ENCODE assay signal across 24 cellular contexts in genomic region chr13:51816604-51817254, GRCh38. TPM values are rescaled to one million over a fixed set of nuclear protein-coding genes. Genes with fewer than 3 reads are reported as not detected.
DNase-seq lines count a peak whose midpoint lies in the region; ATAC-seq, FAIRE-seq and TF ChIP-seq lines count a peak whose summit lies in the region.
"Had no signal": no experiment of that assay in that cellular context is flagged by ENCODE, and none has a peak within 500 bp of the region (broad histone marks: within the 10 kb centered on the region; RNA-seq: fewer than 3 reads in every experiment).

No MANE protein-coding gene starts in this region.

- peaks cover 0 to 33% (median 12%) of the 10 kb centered on the region in 3 experiments for H3K36me3 ChIP-seq in naive thymus-derived CD4-positive, alpha-beta T cell (ENCODE audit: control insufficient read depth in 2 of 3, insufficient read depth in 3 of 3, low read length in 3 of 3)
- H3K36me3 ChIP-seq: Peyer's patch, upper lobe of right lung had no signal

- H3K27me3 Mint-ChIP-seq in activated CD8-positive, alpha-beta T cell treated with anti-CD3 and anti-CD28 coated beads for 36 hours = no peaks in the 10 kb centered on the region
- no peaks in the 10 kb centered on the region for H3K27me3 Mint-ChIP-seq in activated CD8-positive, alpha-beta T cell treated with anti-CD3 and anti-CD28 coated beads, Interleukin-2, amount 10 ng/mL, durations not matched to agents 7 days and 5 days (ENCODE audit: low read depth)
- H3K27me3 Mint-ChIP-seq in T-cell = no peaks in the 10 kb centered on the region
- no peaks in the 10 kb centered on the region for H3K27me3 Mint-ChIP-seq in naive thymus-derived CD4-positive, alpha-beta T cell
- H3K27me3 Mint-ChIP-seq: IgD-negative memory B cell had no signal

- peaks cover 38 to 87% of the 10 kb centered on the region in 2 donors for H3K4me1 ChIP-seq in naive thymus-derived CD4-positive, alpha-beta T cell (ENCODE audit: control insufficient read depth in 2 of 2, insufficient read depth in 2 of 2, low read length in 2 of 2)
- H3K4me1 ChIP-seq: Caco-2 had no signal

- POLR2A ChIA-PET in activated CD8-positive, alpha-beta T cell treated with anti-CD3 and anti-CD28 coated beads for 36 hours (lab: Charles Lee) = interaction anchor here (0.6 kb wide), 1 partner anchor 924 kb away, joined by 3 read pairs; no protein-coding TSS in a partner anchor
- POLR2A ChIA-PET in activated CD8-positive, alpha-beta T cell treated with anti-CD3 and anti-CD28 coated beads, Interleukin-2, amount 10 ng/mL, durations not matched to agents 7 days and 5 days (lab: Charles Lee) = no interaction called here
- POLR2A ChIA-PET in T-cell (lab: Charles Lee) = interaction anchor here in 1 of 2 donors (1.3 kb wide), 1 partner anchor 9 kb away, joined by 5 read pairs; no protein-coding TSS in a partner anchor
- POLR2A ChIA-PET in naive thymus-derived CD4-positive, alpha-beta T cell (lab: Charles Lee) = interaction anchor here (1.8 to 13.1 kb wide), 5 partner anchors 8 to 364 kb away, joined by 6 to 324 read pairs (median 25); partner anchors contain the start of gene INTS6

- CTCF ChIA-PET in activated CD8-positive, alpha-beta T cell treated with anti-CD3 and anti-CD28 coated beads for 36 hours (lab: Charles Lee) = interaction anchor here (1.3 to 5.0 kb wide), 10 partner anchors 10 to 385 kb away, joined by 3 to 150 read pairs (median 21); partner anchors contain the start of genes NEK5 and TMEM272
- CTCF ChIA-PET in activated CD8-positive, alpha-beta T cell treated with anti-CD3 and anti-CD28 coated beads, Interleukin-2, amount 10 ng/mL, durations not matched to agents 7 days and 5 days (lab: Charles Lee) = interaction anchor here (1.3 to 5.0 kb wide), 12 partner anchors 9 to 310 kb away, joined by 3 to 251 read pairs (median 14); partner anchors contain the start of gene NEK5
- CTCF ChIA-PET in T-cell (lab: Charles Lee) = interaction anchor here (1.2 to 5.1 kb wide), 8 partner anchors 9 to 311 kb away, joined by 3 to 112 read pairs (median 31); no protein-coding TSS in a partner anchor
- CTCF ChIA-PET in naive thymus-derived CD4-positive, alpha-beta T cell (lab: Charles Lee) = interaction anchor here (1.2 to 5.0 kb wide), 8 partner anchors 11 to 311 kb away, joined by 3 to 192 read pairs (median 15); partner anchors contain the start of gene TMEM272

- TF ChIP-seq CTCF in activated CD8-positive, alpha-beta T cell treated with anti-CD3 and anti-CD28 coated beads for 36 hours (IDR thresholded peaks at IDR 0.05) = no peak

- DNase-seq in activated CD8-positive, alpha-beta T cell treated with anti-CD3 and anti-CD28 coated beads for 36 hours = no peak
- no peak for DNase-seq in activated CD8-positive, alpha-beta T cell treated with anti-CD3 and anti-CD28 coated beads, Interleukin-2, amount 10 ng/mL, durations not matched to agents 7 days and 5 days
- DNase-seq in ELR (ENCODE audit: low read depth) (peak; percentile 27), T-cell (no peak), NCI-H2196 (lab: John Stamatoyannopoulos, UW; ENCODE audit: unreplicated experiment) (no peak), H54 (ENCODE audit: insufficient read length, low spot score) (no peak)
- DNase-seq in naive thymus-derived CD4-positive, alpha-beta T cell = no peak
- DNase-seq: activated CD4-positive, alpha-beta T cell treated with anti-CD3 and anti-CD28 coated beads, Interleukin-2, amount 10 ng/mL, durations not matched to agents 24 days and 14 days; Caco-2; H9; MV-4-11; NCI-H2081 treated with DMSO at 0.1 percent for 48 hours; NCI-H774; Peyer's patch; retina; stimulated activated naive CD4-positive, alpha-beta T cell; upper lobe of right lung had no signal

- peak overlapping the region; percentile 85 for H3K27ac ChIP-seq in naive thymus-derived CD4-positive, alpha-beta T cell (ENCODE audit: low read depth, low read length)
- H3K27ac ChIP-seq: epithelial cell of prostate, Peyer's patch, upper lobe of right lung had no signal

- no peak for FAIRE-seq in H54 (lab: Jason Lieb, UNC)
- FAIRE-seq: frontal cortex, TTC549 had no signal

- no peaks in the 10 kb centered on the region for H3K9me3 ChIP-seq in naive thymus-derived CD4-positive, alpha-beta T cell (ENCODE audit: control insufficient read depth in 2 of 3, low read length in 3 of 3)
- H3K9me3 ChIP-seq: Caco-2, Peyer's patch, upper lobe of right lung had no signal

- H3K4me3 Mint-ChIP-seq in activated CD8-positive, alpha-beta T cell treated with anti-CD3 and anti-CD28 coated beads for 36 hours = no peak overlapping the region
- no peak overlapping the region for H3K4me3 Mint-ChIP-seq in activated CD8-positive, alpha-beta T cell treated with anti-CD3 and anti-CD28 coated beads, Interleukin-2, amount 10 ng/mL, durations not matched to agents 7 days and 5 days
- peak overlapping the region in 2 of 3 donors; percentile 0 to 45 for H3K4me3 Mint-ChIP-seq in T-cell
- peak overlapping the region in 8 of 10 donors; percentile 32 to 100 (median 68) for H3K4me3 Mint-ChIP-seq in naive thymus-derived CD4-positive, alpha-beta T cell
- H3K4me3 Mint-ChIP-seq: activated CD4-positive, alpha-beta T cell treated with anti-CD3 and anti-CD28 coated beads, Interleukin-2, amount 10 ng/mL, durations not matched to agents 24 days and 14 days; H9 had no signal

- intact Hi-C loops in activated CD8-positive, alpha-beta T cell treated with anti-CD3 and anti-CD28 coated beads for 36 hours (cut with micrococcal nuclease) = loop anchor here (5.0 kb wide), 1 partner anchor 311 kb away; the partner anchor contains the start of gene NEK5
- intact Hi-C loops in naive thymus-derived CD4-positive, alpha-beta T cell (cut with micrococcal nuclease) = loop anchor here in 1 of 2 donors (5.0 kb wide), 1 partner anchor 196 kb away; the partner anchor contains the start of genes ALG11 and ATP7B

- H3K27ac Mint-ChIP-seq in activated CD8-positive, alpha-beta T cell treated with anti-CD3 and anti-CD28 coated beads for 36 hours = peak overlapping the region; percentile 52
- no peak overlapping the region for H3K27ac Mint-ChIP-seq in activated CD8-positive, alpha-beta T cell treated with anti-CD3 and anti-CD28 coated beads, Interleukin-2, amount 10 ng/mL, durations not matched to agents 7 days and 5 days
- H3K27ac Mint-ChIP-seq in T-cell = peak overlapping the region; percentile 94 to 96
- H3K27ac Mint-ChIP-seq in naive thymus-derived CD4-positive, alpha-beta T cell = peak overlapping the region in 8 of 9 donors; percentile 87 to 99 (median 95)
- H3K27ac Mint-ChIP-seq: activated CD4-positive, alpha-beta T cell treated with anti-CD3 and anti-CD28 coated beads, Interleukin-2, amount 10 ng/mL, durations not matched to agents 24 days and 14 days; H9 had no signal

- ATAC-seq in activated CD8-positive, alpha-beta T cell treated with anti-CD3 and anti-CD28 coated beads for 36 hours = no peak
- no peak for ATAC-seq in activated CD8-positive, alpha-beta T cell treated with anti-CD3 and anti-CD28 coated beads, Interleukin-2, amount 10 ng/mL, durations not matched to agents 7 days and 5 days
- ATAC-seq in T-cell (replicated peaks in 1 of 4) (no peak), GM18870 (IDR thresholded peaks at IDR 0.05; ENCODE audit: unreplicated experiment) (no peak)
- no peak for ATAC-seq in naive thymus-derived CD4-positive, alpha-beta T cell
- ATAC-seq: left lobe of liver had no signal

- H3K27me3 ChIP-seq in naive thymus-derived CD4-positive, alpha-beta T cell (ENCODE audit: control insufficient read depth in 2 of 2, insufficient read depth in 2 of 2, low read length in 2 of 2) = no peaks in the 10 kb centered on the region
- H3K27me3 ChIP-seq: Peyer's patch, upper lobe of right lung had no signal

- H3K9me3 Mint-ChIP-seq in activated CD8-positive, alpha-beta T cell treated with anti-CD3 and anti-CD28 coated beads for 36 hours = no peaks in the 10 kb centered on the region
- no peaks in the 10 kb centered on the region for H3K9me3 Mint-ChIP-seq in activated CD8-positive, alpha-beta T cell treated with anti-CD3 and anti-CD28 coated beads, Interleukin-2, amount 10 ng/mL, durations not matched to agents 7 days and 5 days (ENCODE audit: insufficient read depth)
- no peaks in the 10 kb centered on the region for H3K9me3 Mint-ChIP-seq in T-cell
- no peaks in the 10 kb centered on the region for H3K9me3 Mint-ChIP-seq in naive thymus-derived CD4-positive, alpha-beta T cell
- H3K9me3 Mint-ChIP-seq: activated CD4-positive, alpha-beta T cell treated with anti-CD3 and anti-CD28 coated beads, Interleukin-2, amount 10 ng/mL, durations not matched to agents 24 days and 14 days; H9; IgD-negative memory B cell had no signal

- H3K4me3 ChIP-seq in naive thymus-derived CD4-positive, alpha-beta T cell (ENCODE audit: low read length) = no peak overlapping the region
- H3K4me3 ChIP-seq: Peyer's patch, upper lobe of right lung had no signal

- no peak for TF ChIP-seq POLR2A in H54 (IDR thresholded peaks at IDR 0.05; ENCODE audit: low read depth, low read length)

- H3K4me1 Mint-ChIP-seq in activated CD8-positive, alpha-beta T cell treated with anti-CD3 and anti-CD28 coated beads for 36 hours (ENCODE audit: low read depth) = peaks cover 84% of the 10 kb centered on the region
- peaks cover 64% of the 10 kb centered on the region for H3K4me1 Mint-ChIP-seq in activated CD8-positive, alpha-beta T cell treated with anti-CD3 and anti-CD28 coated beads, Interleukin-2, amount 10 ng/mL, durations not matched to agents 7 days and 5 days (ENCODE audit: low read depth)
- peaks cover 77 to 93% (median 88%) of the 10 kb centered on the region in 3 donors for H3K4me1 Mint-ChIP-seq in T-cell
- H3K4me1 Mint-ChIP-seq in naive thymus-derived CD4-positive, alpha-beta T cell = peaks cover 58 to 100% (median 95%) of the 10 kb centered on the region in 7 donors

- peaks cover under 1% of the 10 kb centered on the region for H3K36me3 Mint-ChIP-seq in activated CD8-positive, alpha-beta T cell treated with anti-CD3 and anti-CD28 coated beads for 36 hours (ENCODE audit: low read depth)
- H3K36me3 Mint-ChIP-seq in activated CD8-positive, alpha-beta T cell treated with anti-CD3 and anti-CD28 coated beads, Interleukin-2, amount 10 ng/mL, durations not matched to agents 7 days and 5 days (ENCODE audit: low read depth) = no peaks in the 10 kb centered on the region
- H3K36me3 Mint-ChIP-seq in T-cell = peaks cover 4% of the 10 kb centered on the region
- H3K36me3 Mint-ChIP-seq in naive thymus-derived CD4-positive, alpha-beta T cell = peaks cover 0 to 31% (median 11%) of the 10 kb centered on the region in 5 donors
- H3K36me3 Mint-ChIP-seq: IgD-negative memory B cell had no signal

RNA-seq across cellular contexts. Expression of gene DHRS12, which starts 12.8 kb away (rescaled TPM):
- 1 to 10 TPM; 6.6 to 6.7 TPM for total RNA-seq in activated CD8-positive, alpha-beta T cell treated with anti-CD3 and anti-CD28 coated beads for 36 hours
- total RNA-seq in activated CD8-positive, alpha-beta T cell treated with anti-CD3 and anti-CD28 coated beads, Interleukin-2, amount 10 ng/mL, durations not matched to agents 7 days and 5 days = 10 to 100 TPM in 1 of 2 experiments, 1 to 10 TPM in 1; 8.9 to 10.0 TPM
- 10 to 100 TPM; 18.1 to 27.8 (median 21.7) TPM for total RNA-seq in T-cell
- total RNA-seq in naive thymus-derived CD4-positive, alpha-beta T cell = 10 to 100 TPM in 4 of 5 experiments, 1 to 10 TPM in 1; 6.7 to 25.3 (median 20.1) TPM
- 10 to 100 TPM; 24.8 to 27.1 TPM for polyA plus RNA-seq in naive thymus-derived CD4-positive, alpha-beta T cell

RNA-seq across cellular contexts. Expression of gene TMEM272, which starts 28.2 kb away (rescaled TPM):
- under 1 TPM; 0.18 to 0.32 TPM for total RNA-seq in activated CD8-positive, alpha-beta T cell treated with anti-CD3 and anti-CD28 coated beads for 36 hours
- total RNA-seq in activated CD8-positive, alpha-beta T cell treated with anti-CD3 and anti-CD28 coated beads, Interleukin-2, amount 10 ng/mL, durations not matched to agents 7 days and 5 days = under 1 TPM; 0.23 to 0.29 TPM
- 1 to 10 TPM; 5.2 to 9.0 (median 8.8) TPM for total RNA-seq in T-cell
- 10 to 100 TPM in 2 of 5 experiments, 1 to 10 TPM in 2, under 1 TPM in 1; 0.19 to 23.3 (median 5.9) TPM for total RNA-seq in naive thymus-derived CD4-positive, alpha-beta T cell
- polyA plus RNA-seq in naive thymus-derived CD4-positive, alpha-beta T cell = under 1 TPM; 0.74 to 0.75 TPM
- total RNA-seq: H9, upper lobe of right lung had no signal
- polyA plus RNA-seq: IgD-negative memory B cell had no signal

RNA-seq across cellular contexts. Expression of gene CCDC70, which starts 45.0 kb away (rescaled TPM):
- under 1 TPM; 0.45 to 0.72 TPM for total RNA-seq in activated CD8-positive, alpha-beta T cell treated with anti-CD3 and anti-CD28 coated beads for 36 hours
- total RNA-seq in activated CD8-positive, alpha-beta T cell treated with anti-CD3 and anti-CD28 coated beads, Interleukin-2, amount 10 ng/mL, durations not matched to agents 7 days and 5 days = not detected
- not detected for total RNA-seq in T-cell
- total RNA-seq in naive thymus-derived CD4-positive, alpha-beta T cell = not detected
- polyA plus RNA-seq in naive thymus-derived CD4-positive, alpha-beta T cell = not detected
- total RNA-seq: activated CD4-positive, alpha-beta T cell treated with anti-CD3 and anti-CD28 coated beads, Interleukin-2, amount 10 ng/mL, durations not matched to agents 24 days and 14 days; Caco-2; frontal cortex; H9; left lobe of liver; mucosa of gallbladder; Peyer's patch; upper lobe of right lung had no signal
- polyA plus RNA-seq: IgD-negative memory B cell had no signal

Comparison
In these comparisons a context has a peak if more than half of its experiments do, and no peak if none do; other contexts are left out.
1. H3K4me3 Mint-ChIP-seq: peak in T-cell (2 of 3) and naive thymus-derived CD4-positive, alpha-beta T cell (8 of 10); none in activated CD8-positive, alpha-beta T cell treated with anti-CD3 and anti-CD28 coated beads for 36 hours (single experiment) and activated CD8-positive, alpha-beta T cell treated with anti-CD3 and anti-CD28 coated beads, Interleukin-2, amount 10 ng/mL, durations not matched to agents 7 days and 5 days (single experiment).